25 cellular contexts compared by ENCODE assay signal in genomic region chr9:118596374-118597015, GRCh38.
"Had no signal": no experiment of that assay in that cellular context is flagged by ENCODE, and none has a peak within 500 bp of the region (broad histone marks: within the 10 kb centered on the region; RNA-seq: fewer than 3 reads in every experiment).

No MANE protein-coding gene starts in this region.

- H3K79me2 ChIP-seq: parathyroid adenoma had no signal

- H3K9me3 ChIP-seq: esophagus squamous epithelium, thoracic aorta, uterus had no signal

- FAIRE-seq: bronchial epithelial cell, endometrium had no signal

- DNase-seq: activated CD4-positive, alpha-beta T cell treated with anti-CD3 and anti-CD28 coated beads, Interleukin-2, amount 50 U/mL, for 1 hour; activated gamma-delta T cell treated with Interleukin-2 at 50 U/mL for 16 hours; activated naive CD4-positive, alpha-beta T cell treated with anti-CD3 and anti-CD28 coated beads, Interleukin-2, amount 50 U/mL, for 16 hours; activated T-cell treated with anti-CD3 and anti-CD28 coated beads, Interleukin-2, amount 50 U/mL, for 4 hours; effector CD8-positive, alpha-beta T cell; esophagus squamous epithelium; foreskin melanocyte; naive thymus-derived CD4-positive, alpha-beta T cell; right cardiac atrium; stimulated activated CD4-positive, alpha-beta T cell treated with anti-CD3 and anti-CD28 coated beads, Interleukin-12 subunit alpha, Interleukin-12 subunit beta, amount 100 ng/mL, for 4 hours; stimulated activated CD4-positive, alpha-beta T cell treated with anti-CD3 and anti-CD28 coated beads, Interleukin-4, amount 100 ng/mL, for 1 hour; T-helper 17 cell; uterus had no signal

- H3K27ac Mint-ChIP-seq: activated CD8-positive, alpha-beta T cell treated with anti-CD3 and anti-CD28 coated beads for 36 hours; activated T-helper 17 cell treated with anti-CD3 and anti-CD28 coated beads, Interleukin-2, amount 50 U/mL, for 72 hours; memory B cell; naive thymus-derived CD4-positive, alpha-beta T cell; stimulated activated naive CD8-positive, alpha-beta T cell treated with anti-CD3 and anti-CD28 coated beads, Interleukin-15, Interleukin-2, amounts not matched to agents 100 ng/mL and 50 ng/mL, for 24 hours; T-helper 17 cell; type B pancreatic cell; WTC11 had no signal

- H3K27ac ChIP-seq: epithelial cell of prostate, esophagus squamous epithelium, parathyroid adenoma, thoracic aorta, uterus had no signal

- H2AFZ ChIP-seq: parathyroid adenoma had no signal

- H3K4me1 ChIP-seq: esophagus squamous epithelium, parathyroid adenoma, uterus had no signal

- H3K4me1 Mint-ChIP-seq: activated T-helper 17 cell treated with anti-CD3 and anti-CD28 coated beads, Interleukin-2, amount 50 U/mL, for 72 hours; central memory CD8-positive, alpha-beta T cell; memory B cell; naive thymus-derived CD4-positive, alpha-beta T cell; T-helper 17 cell had no signal

- H3K36me3 Mint-ChIP-seq: memory B cell; naive thymus-derived CD4-positive, alpha-beta T cell; type B pancreatic cell; WTC11 had no signal

- H3K36me3 ChIP-seq: esophagus squamous epithelium, thoracic aorta, uterus had no signal

- H3K27me3 ChIP-seq: esophagus squamous epithelium, uterus had no signal

- H3K4me3 Mint-ChIP-seq: activated CD8-positive, alpha-beta T cell treated with anti-CD3 and anti-CD28 coated beads for 36 hours; activated T-cell treated with anti-CD3 and anti-CD28 coated beads, Interleukin-2, amount 50 U/mL, for 4 hours; activated T-helper 17 cell treated with anti-CD3 and anti-CD28 coated beads, Interleukin-2, amount 50 U/mL, for 72 hours; central memory CD8-positive, alpha-beta T cell; memory B cell; naive thymus-derived CD4-positive, alpha-beta T cell; stimulated activated naive CD8-positive, alpha-beta T cell treated with anti-CD3 and anti-CD28 coated beads, Interleukin-15, Interleukin-2, amounts not matched to agents 100 ng/mL and 50 ng/mL, for 24 hours; T-helper 17 cell; type B pancreatic cell; WTC11 had no signal

- H3K9me3 Mint-ChIP-seq: activated CD8-positive, alpha-beta T cell treated with anti-CD3 and anti-CD28 coated beads for 36 hours; activated T-cell treated with anti-CD3 and anti-CD28 coated beads, Interleukin-2, amount 50 U/mL, for 4 hours; memory B cell; stimulated activated naive CD8-positive, alpha-beta T cell treated with anti-CD3 and anti-CD28 coated beads, Interleukin-15, Interleukin-2, amounts not matched to agents 100 ng/mL and 50 ng/mL, for 24 hours; type B pancreatic cell; WTC11 had no signal

- H3K9ac ChIP-seq: parathyroid adenoma had no signal

- H3K4me3 ChIP-seq: esophagus squamous epithelium, thoracic aorta, uterus had no signal

- H3K27me3 Mint-ChIP-seq: activated CD8-positive, alpha-beta T cell treated with anti-CD3 and anti-CD28 coated beads for 36 hours; activated T-helper 17 cell treated with anti-CD3 and anti-CD28 coated beads, Interleukin-2, amount 50 U/mL, for 72 hours; central memory CD8-positive, alpha-beta T cell; memory B cell; naive thymus-derived CD4-positive, alpha-beta T cell; stimulated activated naive CD8-positive, alpha-beta T cell treated with anti-CD3 and anti-CD28 coated beads, Interleukin-15, Interleukin-2, amounts not matched to agents 100 ng/mL and 50 ng/mL, for 24 hours; T-helper 17 cell; type B pancreatic cell had no signal

- ATAC-seq: activated CD8-positive, alpha-beta T cell treated with anti-CD3 and anti-CD28 coated beads for 36 hours; activated T-cell treated with anti-CD3 and anti-CD28 coated beads, Interleukin-2, amount 50 U/mL, for 4 hours; activated T-helper 17 cell treated with anti-CD3 and anti-CD28 coated beads, Interleukin-2, amount 50 U/mL, for 72 hours; naive thymus-derived CD4-positive, alpha-beta T cell; T-helper 17 cell had no signal
